Comparison of ENCODE assay signal across 8 cellular contexts in the genomic region with DNA sequence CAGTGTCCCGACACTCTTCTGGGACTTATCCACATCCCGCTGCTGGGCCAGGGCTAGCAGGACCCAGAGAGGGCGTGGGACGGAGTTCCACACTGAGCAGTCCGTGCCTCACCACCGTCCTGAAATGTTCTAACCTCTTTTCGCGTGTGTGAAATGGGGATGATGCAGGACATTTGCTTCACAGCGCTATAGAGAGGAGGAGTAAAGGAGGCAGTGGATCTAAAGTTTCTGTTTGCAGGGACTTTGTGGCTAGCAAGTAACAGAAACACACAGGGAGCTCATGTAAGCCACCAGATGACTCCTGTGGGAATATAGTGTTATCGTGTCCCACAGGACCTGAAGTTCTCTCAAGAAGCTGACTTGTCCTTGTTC. TPM values are rescaled to one million over a fixed set of nuclear protein-coding genes. Genes with fewer than 3 reads are reported as not detected.
DNase-seq lines count a peak whose midpoint lies in the region; ATAC-seq, FAIRE-seq and TF ChIP-seq lines count a peak whose summit lies in the region.

No MANE protein-coding gene starts in this region.

- H3K9ac ChIP-seq in K562 (ENCODE audit: insufficient read depth in 1 of 2, low read depth in 2 of 2, low read length in 2 of 2): peak overlapping the region; percentile 85 to 96

- peaks cover 17 to 40% (median 22%) of the 10 kb centered on the region in 4 donors for H3K4me1 Mint-ChIP-seq in CD4-positive, alpha-beta memory T cell

- H3K9me3 ChIP-seq in CD4-positive, alpha-beta memory T cell (ENCODE audit: control insufficient read depth in 1 of 2, low read length in 2 of 2): no peaks in the 10 kb centered on the region
- H3K9me3 ChIP-seq in K562 (replicated peaks; ENCODE audit: control insufficient read depth, insufficient read depth, low read depth, low read length): no peaks in the 10 kb centered on the region

- peaks cover 14% of the 10 kb centered on the region for H3K36me3 ChIP-seq in CD4-positive, alpha-beta memory T cell (ENCODE audit: insufficient read depth, low read length)
- peaks cover 21% of the 10 kb centered on the region; the same call in 2 of the 3 replicates for H3K36me3 ChIP-seq in K562 (ENCODE audit: control insufficient read depth, insufficient read depth, low read length)

- peaks cover 46% of the 10 kb centered on the region for H3K79me2 ChIP-seq in K562 (ENCODE audit: control insufficient read depth, insufficient read depth, low read length)

- POLR2A ChIA-PET in CD4-positive, alpha-beta memory T cell (lab: Charles Lee; ENCODE audit: partially characterized antibody): interaction anchor here (1.0 to 3.7 kb wide), 8 partner anchors 10 to 164 kb away, joined by 3 to 15 read pairs (median 6); partner anchors contain the start of genes MRPS26 and SLC4A11
- POLR2A ChIA-PET in K562 (lab: Yijun Ruan, JAX): interaction anchor here (0.9 kb wide), 1 partner anchor 39 kb away, joined by 3 read pairs; no protein-coding TSS in a partner anchor

- CTCF ChIA-PET in CD4-positive, alpha-beta memory T cell (lab: Charles Lee; ENCODE audit: partially characterized antibody): interaction anchor here (2.7 kb wide), 1 partner anchor 9 kb away, joined by 19 read pairs; no protein-coding TSS in a partner anchor
- CTCF ChIA-PET in K562 (lab: Yijun Ruan, JAX; ENCODE audit: low intra/inter-chr PET ratio): no interaction called here

- H3K9me1 ChIP-seq in K562 (ENCODE audit: control insufficient read depth, insufficient read depth, low read length): no peaks in the 10 kb centered on the region

- H3K27ac Mint-ChIP-seq in CD4-positive, alpha-beta memory T cell: peak overlapping the region; percentile 64 to 97 (median 95)

- peak overlapping the region; percentile 99 for H3K4me2 ChIP-seq in K562 (ENCODE audit: insufficient read depth, low read length)

- H3K4me3 ChIP-seq in CD4-positive, alpha-beta memory T cell (ENCODE audit: low read length in 2 of 2): peak overlapping the region; percentile 70 to 89
- H3K4me3 ChIP-seq in K562: peak overlapping the region; percentile 99

- FAIRE-seq in K562 (lab: Jason Lieb, UNC): peak; percentile 64

- ATAC-seq in K562: peak; percentile 61

- BruUV-seq in K562 (replicated peaks; lab: Mats Ljungman, UMichigan): no TSS peak

- peaks cover 11 to 26% of the 10 kb centered on the region in 2 donors for H3K36me3 Mint-ChIP-seq in CD4-positive, alpha-beta memory T cell

- H3K9me3 Mint-ChIP-seq in CD4-positive, alpha-beta memory T cell: no peaks in the 10 kb centered on the region

- H3K27me3 Mint-ChIP-seq in CD4-positive, alpha-beta memory T cell: no peaks in the 10 kb centered on the region

- TF ChIP-seq CTCF in K562 (IDR thresholded peaks at IDR 0.05 in 2 of 3, conservative IDR thresholded peaks at IDR 0.05 in 1 of 3; ENCODE audit: insufficient read depth in 2 of 3, low read depth in 1 of 3, low read length in 3 of 3): no peak

- no peaks in the 10 kb centered on the region for H3K27me3 ChIP-seq in CD4-positive, alpha-beta memory T cell (ENCODE audit: insufficient read depth, low read length)
- H3K27me3 ChIP-seq in K562 (ENCODE audit: control insufficient read depth in 2 of 2, insufficient read depth in 2 of 2, low read length in 2 of 2): no peaks in the 10 kb centered on the region
- no peaks in the 10 kb centered on the region for H3K27me3 ChIP-seq in layer of hippocampus (ENCODE audit: control insufficient read depth, insufficient read depth, low read length)

- H3K4me1 ChIP-seq in CD4-positive, alpha-beta memory T cell (ENCODE audit: insufficient read depth, low read length): peaks cover 22% of the 10 kb centered on the region
- peaks cover 7 to 10% of the 10 kb centered on the region in 2 experiments; a peak in 4 of 5 replicates for H3K4me1 ChIP-seq in K562 (replicated peaks in 1 of 2; ENCODE audit: control insufficient read depth in 2 of 2, insufficient read depth in 2 of 2, low read length in 2 of 2)

- H2AFZ ChIP-seq in K562 (ENCODE audit: low read depth, low read length): peak overlapping the region; percentile 95

- no peaks in the 10 kb centered on the region for H4K20me1 ChIP-seq in K562 (replicated peaks; ENCODE audit: control insufficient read depth, insufficient read depth, low read length)

- in situ Hi-C loops in KBM-7 (cut with MboI; ENCODE audit: low pct_unique_long_range_greater_than_20kb, low sequenced_read_pairs): no loop called here
- in situ Hi-C loops in K562 (cut with MboI): no loop called here

- no peak for TF ChIP-seq POLR2A in K562 (conservative IDR thresholded peaks at IDR 0.05)

- peak in 1 of 5 donors; percentile 5 for DNase-seq in CD4-positive, alpha-beta memory T cell
- peak; percentile 23 for DNase-seq in KBM-7
- DNase-seq in K562 (ENCODE audit: extremely low read depth in 1 of 4, low spot score in 3 of 4): peak in 1 of 4 experiments; percentile 12
- DNase-seq in substantia nigra (lab: John Stamatoyannopoulos, UW): no peak
- DNase-seq in amniotic stem cell (lab: John Stamatoyannopoulos, UW): no peak
- DNase-seq in stimulated activated naive CD4-positive, alpha-beta T cell treated with Interleukin-2 at 50 U/mL for 16 hours (lab: John Stamatoyannopoulos, UW): no peak
- DNase-seq in stimulated activated CD4-positive, alpha-beta T cell treated with anti-CD3 and anti-CD28 coated beads, Interleukin-4, amount 100 ng/mL, for 4 hours: no peak

- WGBS in K562 (ENCODE audit: insufficient coverage, low coverage, missing lambda C conversion rate): 0% methylated on average over 5 of the region's 10 CpGs

- TF ChIP-seq EP300 in K562 (IDR thresholded peaks at IDR 0.05; ENCODE audit: low read length): no peak

- H3K27ac ChIP-seq in CD4-positive, alpha-beta memory T cell (ENCODE audit: low read depth, low read length): peak overlapping the region; percentile 72
- H3K27ac ChIP-seq in K562 (ENCODE audit: extremely low read depth, low read depth, low read length): peak overlapping the region; percentile 90
- H3K27ac ChIP-seq in layer of hippocampus (ENCODE audit: low read depth, low read length): peak overlapping the region; percentile 72
- H3K27ac ChIP-seq in substantia nigra (ENCODE audit: low read depth, low read length, poor library complexity, severe bottlenecking): peak overlapping the region; percentile 71

- TF ChIP-seq RAD21 in K562 (CRISPR knock-in tag; conservative IDR thresholded peaks at IDR 0.05 in 1 of 2, IDR thresholded peaks at IDR 0.05 in 1 of 2): no peak

- peak overlapping the region; percentile 84 to 97 (median 94) for H3K4me3 Mint-ChIP-seq in CD4-positive, alpha-beta memory T cell

- intact Hi-C loops in CD4-positive, alpha-beta memory T cell (cut with micrococcal nuclease): no loop called here
- intact Hi-C loops in K562 (cut with micrococcal nuclease): no loop called here

RNA-seq across cellular contexts. Expression of gene ITPA, which starts 0.6 kb away (rescaled TPM):
- 10 to 100 TPM; 46.7 to 46.8 TPM for total RNA-seq in CD4-positive, alpha-beta memory T cell
- polyA plus RNA-seq in CD4-positive, alpha-beta memory T cell: 10 to 100 TPM; 48.1 to 75.9 TPM
- total RNA-seq in K562 (2011; cell fraction: chromatin; rRNA removed; ENCODE audit: low replicate concordance): 17.6 and 37.3 TPM in 2 replicates
- total RNA-seq in K562 (2011; cell fraction: nucleolus; rRNA removed): 25.0 and 29.3 TPM in 2 replicates
- 22.3 and 33.4 TPM in 2 replicates for total RNA-seq in K562 (2011; cell fraction: nucleoplasm; rRNA removed)
- total RNA-seq in K562 (2014; rRNA removed) (57.9 and 69.1 TPM in 2 replicates), K562 (2014; rRNA removed; fragmentation: Illumina TruSeq; extraction: Trizol) (25.6 and 29.1 TPM in 2 replicates), K562 (2015; rRNA removed; fragmentation: Illumina TruSeq; extraction: Trizol) (37.9 and 38.4 TPM in 2 replicates), K562 (2021) (59.8 and 70.1 TPM in 2 replicates)
- polyA plus RNA-seq in K562 (2011; rRNA removed) (31.9 and 48.1 TPM in 2 replicates), K562 (2014; fragmentation: Illumina TruSeq; extraction: Trizol) (36.7 and 46.9 TPM in 2 replicates), K562 (2014; fragmentation: Nextera tagmentation; extraction: Ambion mirVana) (10 to 100 TPM in 1 of 2 experiments, 1 to 10 TPM in 1; 5.0 to 20.1 TPM), K562 (2014; rRNA removed) (79.7 and 81.3 TPM in 2 replicates)
- 50.7 and 79.6 TPM in 2 replicates for polyA plus RNA-seq in K562 (2011; cell fraction: cytosol; rRNA removed)
- 37.7 and 38.1 TPM in 2 replicates for polyA plus RNA-seq in K562 (2011; cell fraction: nucleus; rRNA removed)
- 40.6 and 45.0 TPM in 2 replicates for polyA plus RNA-seq in K562 (2012)
- polyA minus RNA-seq in K562 (2011; rRNA and poly(A)+ RNA removed): 9.4 and 11.0 TPM in 2 replicates
- polyA minus RNA-seq in K562 (2011; cell fraction: cytosol; rRNA and poly(A)+ RNA removed): 12.7 and 13.8 TPM in 2 replicates
- 7.0 and 10.7 TPM in 2 replicates for polyA minus RNA-seq in K562 (2011; cell fraction: nucleus; rRNA and poly(A)+ RNA removed)

RNA-seq across cellular contexts. Expression of gene DDRGK1, which starts 5.5 kb away (rescaled TPM):
- total RNA-seq in CD4-positive, alpha-beta memory T cell: 10 to 100 TPM; 55.6 to 61.0 TPM
- polyA plus RNA-seq in CD4-positive, alpha-beta memory T cell: 10 to 100 TPM; 35.2 to 53.6 TPM
- total RNA-seq in K562 (2011; cell fraction: chromatin; rRNA removed; ENCODE audit: low replicate concordance): 59.1 and 80.5 TPM in 2 replicates
- 65.5 and 65.9 TPM in 2 replicates for total RNA-seq in K562 (2011; cell fraction: nucleolus; rRNA removed)
- 71.2 and 83.1 TPM in 2 replicates for total RNA-seq in K562 (2011; cell fraction: nucleoplasm; rRNA removed)
- 52.3 and 55.9 TPM in 2 replicates for total RNA-seq in K562 (2014; rRNA removed)
- 13.5 and 18.7 TPM in 2 replicates for total RNA-seq in K562 (2014; rRNA removed; fragmentation: Illumina TruSeq; extraction: Trizol)
- 29.8 and 31.3 TPM in 2 replicates for total RNA-seq in K562 (2015; rRNA removed; fragmentation: Illumina TruSeq; extraction: Trizol)
- 37.1 and 45.1 TPM in 2 replicates for total RNA-seq in K562 (2021)
- polyA plus RNA-seq in K562 (2011; rRNA removed): 29.1 and 67.9 TPM in 2 replicates
- 35.1 and 63.8 TPM in 2 replicates for polyA plus RNA-seq in K562 (2011; cell fraction: cytosol; rRNA removed)
- polyA plus RNA-seq in K562 (2011; cell fraction: nucleus; rRNA removed): 92.4 and 212 TPM in 2 replicates
- polyA plus RNA-seq in K562 (2012): 34.4 and 35.1 TPM in 2 replicates
- polyA plus RNA-seq in K562 (2014; fragmentation: Illumina TruSeq; extraction: Trizol): 22.1 and 31.4 TPM in 2 replicates
- 1 to 10 TPM; 2.3 to 3.4 TPM for polyA plus RNA-seq in K562 (2014; fragmentation: Nextera tagmentation; extraction: Ambion mirVana)
- 46.2 and 54.4 TPM in 2 replicates for polyA plus RNA-seq in K562 (2014; rRNA removed)
- 19.0 and 25.7 TPM in 2 replicates for polyA minus RNA-seq in K562 (2011; rRNA and poly(A)+ RNA removed)
- 16.6 and 19.7 TPM in 2 replicates for polyA minus RNA-seq in K562 (2011; cell fraction: cytosol; rRNA and poly(A)+ RNA removed)
- polyA minus RNA-seq in K562 (2011; cell fraction: nucleus; rRNA and poly(A)+ RNA removed): 8.5 and 29.2 TPM in 2 replicates

RNA-seq across cellular contexts. Expression of gene SLC4A11, which starts 29.1 kb away (rescaled TPM):
- under 1 TPM; 0.35 to 0.83 TPM for total RNA-seq in CD4-positive, alpha-beta memory T cell
- polyA plus RNA-seq in CD4-positive, alpha-beta memory T cell: under 1 TPM in 1 of 2 donors, not detected in 1; 0.37 TPM
- 1.5 and 3.5 TPM in 2 replicates for total RNA-seq in K562 (2011; cell fraction: chromatin; rRNA removed; ENCODE audit: low replicate concordance)
- 1.7 and 1.8 TPM in 2 replicates for total RNA-seq in K562 (2011; cell fraction: nucleolus; rRNA removed)
- total RNA-seq in K562 (2011; cell fraction: nucleoplasm; rRNA removed): 1.5 and 2.0 TPM in 2 replicates
- total RNA-seq in K562 (2014; rRNA removed) (0.18 and 0.86 TPM in 2 replicates), K562 (2014; rRNA removed; fragmentation: Illumina TruSeq; extraction: Trizol) (0.10 and 0.29 TPM in 2 replicates), K562 (2015; rRNA removed; fragmentation: Illumina TruSeq; extraction: Trizol) (0.11 TPM in 2 replicates), K562 (2021) (1.1 and 2.0 TPM in 2 replicates)
- polyA plus RNA-seq in K562 (2011; rRNA removed) (0.20 and 0.95 TPM in 2 replicates), K562 (2014; fragmentation: Illumina TruSeq; extraction: Trizol) (0.47 and 0.49 TPM in 2 replicates), K562 (2014; fragmentation: Nextera tagmentation; extraction: Ambion mirVana) (under 1 TPM; 0.10 to 0.11 TPM), K562 (2014; rRNA removed) (0.68 and 1.6 TPM in 2 replicates)
- 0.53 and 0.66 TPM in 2 replicates for polyA plus RNA-seq in K562 (2011; cell fraction: cytosol; rRNA removed)
- polyA plus RNA-seq in K562 (2011; cell fraction: nucleus; rRNA removed): 5.8 and 11.2 TPM in 2 replicates
- polyA plus RNA-seq in K562 (2012): 0.57 and 0.78 TPM in 2 replicates
- 0.24 and 0.25 TPM in 2 replicates for polyA minus RNA-seq in K562 (2011; rRNA and poly(A)+ RNA removed)
- 0.38 and 1.0 TPM in 2 replicates for polyA minus RNA-seq in K562 (2011; cell fraction: cytosol; rRNA and poly(A)+ RNA removed)
- polyA minus RNA-seq in K562 (2011; cell fraction: nucleus; rRNA and poly(A)+ RNA removed): 1.3 and 1.7 TPM in 2 replicates

RNA-seq across cellular contexts. Expression of gene LZTS3, which starts 36.6 kb away (rescaled TPM):
- total RNA-seq in CD4-positive, alpha-beta memory T cell: 1 to 10 TPM; 7.0 to 7.9 TPM
- under 1 TPM; 0.78 to 0.86 TPM for polyA plus RNA-seq in CD4-positive, alpha-beta memory T cell
- total RNA-seq in K562 (2011; cell fraction: chromatin; rRNA removed; ENCODE audit: low replicate concordance): 3.8 and 12.3 TPM in 2 replicates
- 7.0 and 8.0 TPM in 2 replicates for total RNA-seq in K562 (2011; cell fraction: nucleolus; rRNA removed)
- 5.1 and 5.7 TPM in 2 replicates for total RNA-seq in K562 (2011; cell fraction: nucleoplasm; rRNA removed)
- total RNA-seq in K562 (2014; rRNA removed) (2.8 and 3.4 TPM in 2 replicates), K562 (2014; rRNA removed; fragmentation: Illumina TruSeq; extraction: Trizol) (0.70 and 0.73 TPM in 2 replicates), K562 (2015; rRNA removed; fragmentation: Illumina TruSeq; extraction: Trizol) (1.1 and 1.2 TPM in 2 replicates), K562 (2021) (2.4 and 2.9 TPM in 2 replicates)
- polyA plus RNA-seq in K562 (2011; rRNA removed) (2.4 and 4.0 TPM in 2 replicates), K562 (2014; fragmentation: Illumina TruSeq; extraction: Trizol) (2.0 and 2.3 TPM in 2 replicates), K562 (2014; fragmentation: Nextera tagmentation; extraction: Ambion mirVana) (under 1 TPM; 0.07 to 0.28 TPM), K562 (2014; rRNA removed) (2.6 and 2.8 TPM in 2 replicates)
- polyA plus RNA-seq in K562 (2011; cell fraction: cytosol; rRNA removed): 4.6 and 7.3 TPM in 2 replicates
- 10.3 and 10.6 TPM in 2 replicates for polyA plus RNA-seq in K562 (2011; cell fraction: nucleus; rRNA removed)
- polyA plus RNA-seq in K562 (2012): 1.4 and 1.7 TPM in 2 replicates
- polyA minus RNA-seq in K562 (2011; rRNA and poly(A)+ RNA removed): 1.2 and 2.1 TPM in 2 replicates
- 1.7 and 4.8 TPM in 2 replicates for polyA minus RNA-seq in K562 (2011; cell fraction: cytosol; rRNA and poly(A)+ RNA removed)
- polyA minus RNA-seq in K562 (2011; cell fraction: nucleus; rRNA and poly(A)+ RNA removed): 1.2 and 1.8 TPM in 2 replicates

RNA-seq across cellular contexts. Expression of gene FASTKD5, which starts 50.3 kb away (rescaled TPM):
- total RNA-seq in CD4-positive, alpha-beta memory T cell: 10 to 100 TPM; 26.2 to 26.6 TPM
- 10 to 100 TPM; 18.5 to 22.3 TPM for polyA plus RNA-seq in CD4-positive, alpha-beta memory T cell
- 21.4 and 33.7 TPM in 2 replicates for total RNA-seq in K562 (2011; cell fraction: chromatin; rRNA removed; ENCODE audit: low replicate concordance)
- 15.5 and 15.7 TPM in 2 replicates for total RNA-seq in K562 (2011; cell fraction: nucleolus; rRNA removed)
- 13.7 and 18.6 TPM in 2 replicates for total RNA-seq in K562 (2011; cell fraction: nucleoplasm; rRNA removed)
- total RNA-seq in K562 (2014; rRNA removed) (19.8 and 20.7 TPM in 2 replicates), K562 (2014; rRNA removed; fragmentation: Illumina TruSeq; extraction: Trizol) (24.4 and 25.4 TPM in 2 replicates), K562 (2015; rRNA removed; fragmentation: Illumina TruSeq; extraction: Trizol) (24.3 and 25.2 TPM in 2 replicates), K562 (2021) (21.2 and 22.8 TPM in 2 replicates)
- polyA plus RNA-seq in K562 (2011; rRNA removed) (32.5 and 36.6 TPM in 2 replicates), K562 (2014; fragmentation: Illumina TruSeq; extraction: Trizol) (23.4 and 25.9 TPM in 2 replicates), K562 (2014; fragmentation: Nextera tagmentation; extraction: Ambion mirVana) (10 to 100 TPM; 31.7 to 35.8 TPM), K562 (2014; rRNA removed) (23.6 and 24.3 TPM in 2 replicates)
- polyA plus RNA-seq in K562 (2011; cell fraction: cytosol; rRNA removed): 13.6 and 25.6 TPM in 2 replicates
- 10.9 and 22.1 TPM in 2 replicates for polyA plus RNA-seq in K562 (2011; cell fraction: nucleus; rRNA removed)
- 12.1 and 15.1 TPM in 2 replicates for polyA plus RNA-seq in K562 (2012)
- polyA minus RNA-seq in K562 (2011; rRNA and poly(A)+ RNA removed): 35.6 and 49.1 TPM in 2 replicates
- 13.5 and 13.9 TPM in 2 replicates for polyA minus RNA-seq in K562 (2011; cell fraction: cytosol; rRNA and poly(A)+ RNA removed)
- polyA minus RNA-seq in K562 (2011; cell fraction: nucleus; rRNA and poly(A)+ RNA removed): 5.7 and 16.3 TPM in 2 replicates
